Comparison of ENCODE assay signal across 8 cellular contexts in genomic region chr3:171704002-171704401, GRCh38.
A peak's percentile ranks its signal among the peaks of the same experiment; 100 is the strongest.
DNase-seq lines count a peak whose midpoint lies in the region; ATAC-seq lines count a peak whose summit lies in the region.

No MANE protein-coding gene starts in this region.

- no peak for ATAC-seq in HG02885 (IDR thresholded peaks at IDR 0.05; ENCODE audit: poor library complexity, unreplicated experiment)
- ATAC-seq in GM18873 (IDR thresholded peaks at IDR 0.05; ENCODE audit: low FRiP score, unreplicated experiment): no peak

- in situ Hi-C loops in SK-MEL-5 (cut with HindIII; ENCODE audit: low pct_unique_long_range_greater_than_20kb, low sequenced_read_pairs): no loop called here

- DNase-seq in NCI-H2171 treated with DMSO at 0.1 percent for 48 hours (lab: John Stamatoyannopoulos, UW): peak; percentile 27
- no peak for DNase-seq in NCI-H2171 (lab: John Stamatoyannopoulos, UW)
- DNase-seq in HT1080 (ENCODE audit: low read depth): peak; percentile 70
- DNase-seq in SK-MEL-5 (ENCODE audit: low read depth, low spot score): peak; percentile 79
- peak; percentile 31 for DNase-seq in fibroblast of gingiva (ENCODE audit: low read depth)
- DNase-seq in stimulated activated CD8-positive, alpha-beta memory T cell treated with anti-CD3 and anti-CD28 coated beads, Interleukin-4, amount 100 ng/mL, for 24 hours (ENCODE audit: low read depth): peak; percentile 4
